In genomic region chr11:106061249-106061794, GRCh38 we compare ENCODE assay signal across 20 cellular contexts. TPM values are rescaled to one million over a fixed set of nuclear protein-coding genes. Genes with fewer than 3 reads are reported as not detected.
DNase-seq lines count a peak whose midpoint lies in the region; ATAC-seq and TF ChIP-seq lines count a peak whose summit lies in the region.
"Had no signal": no experiment of that assay in that cellular context is flagged by ENCODE, and none has a peak within 500 bp of the region (broad histone marks: within the 10 kb centered on the region; RNA-seq: fewer than 3 reads in every experiment).

No MANE protein-coding gene starts in this region.

- H3K27me3 Mint-ChIP-seq in natural killer cell (ENCODE audit: low read depth in 2 of 2) = no peaks in the 10 kb centered on the region

- peaks cover 24% of the 10 kb centered on the region in 2 donors for H3K4me1 Mint-ChIP-seq in natural killer cell

- H3K36me3 ChIP-seq in WERI-Rb-1 = no peaks in the 10 kb centered on the region
- H3K36me3 ChIP-seq in thyroid gland = no peaks in the 10 kb centered on the region
- H3K36me3 ChIP-seq: SJSA1 had no signal

- intact Hi-C loops in natural killer cell (cut with micrococcal nuclease) (no loop called here), thyroid gland (cut with DNase I) (no loop called here)

- TF ChIP-seq CTCF in WERI-Rb-1 (IDR thresholded peaks at IDR 0.05; ENCODE audit: low read depth, low read length) = no peak
- TF ChIP-seq CTCF in natural killer cell (IDR thresholded peaks at IDR 0.05) = no peak
- no peak for TF ChIP-seq CTCF in thyroid gland (IDR thresholded peaks at IDR 0.05)

- no peaks in the 10 kb centered on the region for H3K36me3 Mint-ChIP-seq in natural killer cell

- peak overlapping the region in 1 of 2 donors; percentile 2 for H3K27ac Mint-ChIP-seq in natural killer cell

- ATAC-seq in GM18520 (IDR thresholded peaks at IDR 0.05; ENCODE audit: unreplicated experiment) (peak; percentile 37), GM21619 (IDR thresholded peaks at IDR 0.05; ENCODE audit: unreplicated experiment) (peak; percentile 39), natural killer cell (no peak), HG02678 (IDR thresholded peaks at IDR 0.05; ENCODE audit: unreplicated experiment) (no peak)
- ATAC-seq: A549 had no signal

- H3K9me3 ChIP-seq in WERI-Rb-1 (ENCODE audit: severe bottlenecking) = no peaks in the 10 kb centered on the region
- H3K9me3 ChIP-seq in thyroid gland = no peaks in the 10 kb centered on the region
- H3K9me3 ChIP-seq: A549, SJSA1 had no signal

- H3K4me1 ChIP-seq in thyroid gland = no peaks in the 10 kb centered on the region
- H3K4me1 ChIP-seq: A549, SJSA1 had no signal

- TF ChIP-seq POLR2A in thyroid gland (IDR thresholded peaks at IDR 0.05) = no peak

- H3K27ac ChIP-seq in WERI-Rb-1 (peak overlapping the region; percentile 29; the same call in 1 of the 2 replicates), thyroid gland (no peak overlapping the region)
- H3K27ac ChIP-seq: A549, PC-9, SJSA1 had no signal

- H3K27me3 ChIP-seq in WERI-Rb-1 (ENCODE audit: insufficient read depth, low read depth, severe bottlenecking) = no peaks in the 10 kb centered on the region
- H3K27me3 ChIP-seq in thyroid gland = no peaks in the 10 kb centered on the region
- H3K27me3 ChIP-seq: SJSA1 had no signal

- H3K9me3 Mint-ChIP-seq in natural killer cell = no peaks in the 10 kb centered on the region

- DNase-seq in WERI-Rb-1 (no peak), medulla oblongata (ENCODE audit: extremely low spot score) (peak; percentile 27), NCI-H510A (lab: John Stamatoyannopoulos, UW) (no peak), natural killer cell (no peak), thyroid gland (no peak)
- DNase-seq: C1 segment of cervical spinal cord, DMS 273 treated with DMSO at 0.1 percent for 48 hours, H7, KG1, NCI-H1048, NCI-H146, NCI-H2081 treated with DMSO at 0.1 percent for 48 hours, NCI-H510A treated with DMSO at 0.1 percent for 48 hours, NCI-H82 had no signal

- H3K4me3 ChIP-seq in WERI-Rb-1 (ENCODE audit: low read depth, low read length) (no peak overlapping the region), thyroid gland (replicated peaks in 1 of 3) (no peak overlapping the region)
- H3K4me3 ChIP-seq: A549, PC-9, SJSA1 had no signal

- no peak overlapping the region for H3K4me3 Mint-ChIP-seq in natural killer cell

RNA-seq across cellular contexts. Expression of gene KBTBD3, which starts 15.8 kb away (rescaled TPM):
- total RNA-seq in natural killer cell = 10 to 100 TPM in 1 of 3 donors, 1 to 10 TPM in 2; 9.0 to 12.7 (median 9.9) TPM
- total RNA-seq in thyroid gland = 10 to 100 TPM; 12.1 to 16.6 (median 13.8) TPM

RNA-seq across cellular contexts. Expression of gene AASDHPPT, which starts 16.1 kb away (rescaled TPM):
- total RNA-seq in natural killer cell = 10 to 100 TPM; 18.7 to 30.6 (median 23.9) TPM
- total RNA-seq in thyroid gland = 10 to 100 TPM; 35.3 to 49.0 (median 42.4) TPM

RNA-seq across cellular contexts. Expression of gene MSANTD4, which starts 39.3 kb away (rescaled TPM):
- total RNA-seq in natural killer cell (1 to 10 TPM; 5.1 to 8.7 (median 7.2) TPM), thyroid gland (10 to 100 TPM; 21.5 to 32.8 (median 30.5) TPM)

Comparison
In these comparisons a context has a peak if more than half of its experiments do, and no peak if none do; other contexts are left out.
1. ATAC-seq: peak in GM18520 (single experiment) and GM21619 (single experiment); none in natural killer cell (0 of 3) and HG02678 (single experiment).